ENCODE assay signal across 6 cellular contexts in genomic region chr3:579509-579908, GRCh38.
DNase-seq lines count a peak whose midpoint lies in the region; TF ChIP-seq lines count a peak whose summit lies in the region.
"Not testable (repeated sequence)": the region's sequence is repeated elsewhere in the genome, so short reads cannot be mapped to it uniquely, and the experiment has no call there.

No MANE protein-coding gene starts in this region.

- not testable (repeated sequence) for H3K27ac ChIP-seq in SK-N-SH (ENCODE audit: low read depth in 2 of 2, low read length in 1 of 2)

- H4K20me1 ChIP-seq in SK-N-SH (ENCODE audit: insufficient read depth): not testable (repeated sequence)

- CTCF ChIA-PET in SK-N-SH (lab: Yijun Ruan, JAX): not testable (repeated sequence)

- H2AFZ ChIP-seq in SK-N-SH (ENCODE audit: low read depth): not testable (repeated sequence)

- H3K36me3 ChIP-seq in SK-N-SH (replicated peaks in 1 of 2; ENCODE audit: control insufficient read depth in 1 of 2, insufficient read depth in 2 of 2, low read length in 1 of 2): not testable (repeated sequence)

- not testable (repeated sequence) for H3F3A ChIP-seq in SK-N-SH (replicated peaks; ENCODE audit: insufficient read depth)

- not testable (repeated sequence) for H3K9me2 ChIP-seq in SK-N-SH

- POLR2A ChIA-PET in SK-N-SH (lab: Yijun Ruan, JAX): not testable (repeated sequence)

- not testable (repeated sequence) for TF ChIP-seq CTCF in SK-N-SH (IDR thresholded peaks at IDR 0.05); glutamatergic neuron (IDR thresholded peaks at IDR 0.05; ENCODE audit: partially characterized antibody, unreplicated experiment)

- not testable (repeated sequence) for H3K4me3 Mint-ChIP-seq in glutamatergic neuron (ENCODE audit: unreplicated experiment)

- peak; percentile 43 for DNase-seq in DMS 273 (lab: John Stamatoyannopoulos, UW; ENCODE audit: unreplicated experiment)
- peak; percentile 6 for DNase-seq in NCI-H2171 (lab: John Stamatoyannopoulos, UW)
- peak; percentile 34 to 58 for DNase-seq in NCI-H524 (lab: John Stamatoyannopoulos, UW)
- DNase-seq in SK-N-SH, glutamatergic neuron: not testable (repeated sequence)
- DNase-seq in cerebellar cortex (ENCODE audit: low spot score): peak; percentile 69

- not testable (repeated sequence) for H3K4me2 ChIP-seq in SK-N-SH

- not testable (repeated sequence) for H3K9me3 ChIP-seq in SK-N-SH

- H3K9ac ChIP-seq in SK-N-SH: not testable (repeated sequence)

- H3K4me3 ChIP-seq in SK-N-SH (ENCODE audit: low read depth in 2 of 2, low read length in 1 of 2): not testable (repeated sequence)

- not testable (repeated sequence) for H3K27me3 Mint-ChIP-seq in glutamatergic neuron (ENCODE audit: unreplicated experiment)

- 3% methylated on average over 2 of the region's 2 CpGs for WGBS in SK-N-SH (ENCODE audit: low lambda C conversion rate)

- H3K4me1 ChIP-seq in SK-N-SH (ENCODE audit: control insufficient read depth in 1 of 2, insufficient read depth in 2 of 2, low read depth in 1 of 2, low read length in 1 of 2): not testable (repeated sequence)

- TF ChIP-seq EP300 in SK-N-SH (IDR thresholded peaks at IDR 0.05; ENCODE audit: borderline replicate concordance in 1 of 2, low read depth in 1 of 2, low read length in 1 of 2): peak in 1 of 2 experiments; percentile 31; a peak in 1 of 4 replicates

- H3K27me3 ChIP-seq in SK-N-SH (ENCODE audit: insufficient read depth): not testable (repeated sequence)

- H3K36me3 Mint-ChIP-seq in glutamatergic neuron (ENCODE audit: unreplicated experiment): not testable (repeated sequence)

- not testable (repeated sequence) for TF ChIP-seq RAD21 in SK-N-SH (IDR thresholded peaks at IDR 0.05; ENCODE audit: low read length)

- H3K79me2 ChIP-seq in SK-N-SH (ENCODE audit: insufficient read depth): not testable (repeated sequence)

- not testable (repeated sequence) for H3K4me1 Mint-ChIP-seq in glutamatergic neuron (ENCODE audit: low read depth, unreplicated experiment)

- H3K27ac Mint-ChIP-seq in glutamatergic neuron (ENCODE audit: unreplicated experiment): peak overlapping the region; percentile 4

- H3K9me3 Mint-ChIP-seq in glutamatergic neuron (ENCODE audit: unreplicated experiment): not testable (repeated sequence)

TF ChIP-seq in SK-N-SH, 30 proteins besides CTCF, POLR2A, EP300 and RAD21:
- 0 out of 2 replicates have a peak, but pooled peaks have one; percentile 31 for TF ChIP-seq GATA2 (CRISPR knock-in tag; IDR thresholded peaks at IDR 0.05)
- TF ChIP-seq RCOR1 (IDR thresholded peaks at IDR 0.05; ENCODE audit: low read length): peak; percentile 20; the same call in 1 of the 2 replicates
